8 cellular contexts compared by ENCODE assay signal in genomic region chr11:64036081-64037026, GRCh38. TPM values are rescaled to one million over a fixed set of nuclear protein-coding genes. Genes with fewer than 3 reads are reported as not detected.
DNase-seq lines count a peak whose midpoint lies in the region; ATAC-seq and TF ChIP-seq lines count a peak whose summit lies in the region.

No MANE protein-coding gene starts in this region.

- TF ChIP-seq CTCF in brain microvascular endothelial cell (IDR thresholded peaks at IDR 0.05; ENCODE audit: low read depth, low read length, missing control alignments) (no peak), left lung (IDR thresholded peaks at IDR 0.05) (no peak), thoracic aorta (IDR thresholded peaks at IDR 0.05) (no peak)

- H3K36me3 ChIP-seq in ACC112 (ENCODE audit: insufficient read depth, low read length), result no peaks in the 10 kb centered on the region
- no peaks in the 10 kb centered on the region for H3K36me3 ChIP-seq in HUES6 (ENCODE audit: control insufficient read depth, insufficient read depth, low read length)
- H3K36me3 ChIP-seq in brain microvascular endothelial cell (replicated peaks), result no peaks in the 10 kb centered on the region
- H3K36me3 ChIP-seq in left lung, result no peaks in the 10 kb centered on the region
- H3K36me3 ChIP-seq in thoracic aorta, result no peaks in the 10 kb centered on the region

- no peak overlapping the region for H2AFZ ChIP-seq in ACC112 (ENCODE audit: low read length, unreplicated experiment)

- H3K27me3 ChIP-seq in ACC112 (ENCODE audit: insufficient read depth, low read length) (peaks cover 16% of the 10 kb centered on the region), HUES6 (ENCODE audit: control insufficient read depth, insufficient read depth, low read length) (peaks cover 93% of the 10 kb centered on the region), brain microvascular endothelial cell (replicated peaks) (peaks cover 16% of the 10 kb centered on the region), left lung (peaks cover 36 to 71% of the 10 kb centered on the region in 2 donors), thoracic aorta (replicated peaks; ENCODE audit: insufficient read depth) (no peaks in the 10 kb centered on the region)

- peak overlapping the region; percentile 6 for H3K9ac ChIP-seq in HUES6 (ENCODE audit: low read length)

- H3K79me2 ChIP-seq in ACC112 (ENCODE audit: control insufficient read depth, insufficient read depth, low read length, unreplicated experiment), result no peaks in the 10 kb centered on the region

- peaks cover 5% of the 10 kb centered on the region for H3K4me1 ChIP-seq in ACC112 (ENCODE audit: control insufficient read depth, insufficient read depth, low read length, unreplicated experiment)
- peaks cover 13% of the 10 kb centered on the region for H3K4me1 ChIP-seq in HUES6 (ENCODE audit: control insufficient read depth, insufficient read depth, low read length)
- H3K4me1 ChIP-seq in left lung, result peaks cover 0 to 18% of the 10 kb centered on the region in 2 donors
- peaks cover 9 to 19% of the 10 kb centered on the region in 2 donors for H3K4me1 ChIP-seq in thoracic aorta (ENCODE audit: control insufficient read depth in 1 of 2, low read depth in 2 of 2)

- H3K9me3 ChIP-seq in HUES6 (ENCODE audit: control insufficient read depth, insufficient read depth, low read depth, low read length) (no peaks in the 10 kb centered on the region), left lung (no peaks in the 10 kb centered on the region), thoracic aorta (no peaks in the 10 kb centered on the region)

- H3K4me3 ChIP-seq in ACC112 (ENCODE audit: low read depth, low read length) (peak overlapping the region; percentile 73), HUES6 (ENCODE audit: low read depth, low read length) (peak overlapping the region; percentile 58), brain microvascular endothelial cell (ENCODE audit: low read depth, low read length) (peak overlapping the region; percentile 9), left lung (peak overlapping the region; percentile 5 to 24), thoracic aorta (peak overlapping the region; percentile 71)

- ATAC-seq in left lung, result peak; percentile 47
- no peak for ATAC-seq in thoracic aorta (ENCODE audit: insufficient number of reproducible peaks, low FRiP score, low read depth)
- ATAC-seq in HG03097 (IDR thresholded peaks at IDR 0.05; ENCODE audit: low FRiP score, unreplicated experiment), result no peak

- DNase-seq in brain microvascular endothelial cell (peak; percentile 11), left lung (no peak), thoracic aorta (ENCODE audit: low spot score) (no peak), GDM1 (lab: John Stamatoyannopoulos, UW) (no peak)
- DNase-seq in stimulated activated CD4-positive, alpha-beta T cell treated with anti-CD3 and anti-CD28 coated beads, Interleukin-1b, Interleukin-23, amount 100 ng/mL, for 48 hours, result no peak

- H3K27ac ChIP-seq in ACC112 (ENCODE audit: low read depth, low read length), result no peak overlapping the region
- no peak overlapping the region for H3K27ac ChIP-seq in HUES6 (ENCODE audit: low read depth, low read length)
- no peak overlapping the region for H3K27ac ChIP-seq in brain microvascular endothelial cell
- no peak overlapping the region for H3K27ac ChIP-seq in left lung
- no peak overlapping the region for H3K27ac ChIP-seq in thoracic aorta

- intact Hi-C loops in left lung (cut with DNase I), result no loop called here

- in situ Hi-C loops in brain microvascular endothelial cell (cut with HindIII; ENCODE audit: low pct_ligation_motif_present, low sequenced_read_pairs), result no loop called here

RNA-seq across cellular contexts. Expression of gene FLRT1, which starts 0.6 kb away (rescaled TPM):
- under 1 TPM; 0.15 to 0.18 TPM for total RNA-seq in left lung
- total RNA-seq in thoracic aorta, result under 1 TPM in 1 of 2 donors, not detected in 1; 0.41 TPM

RNA-seq across cellular contexts. Expression of gene OTUB1, which starts 50.1 kb away (rescaled TPM):
- total RNA-seq in left lung (10 to 100 TPM; 65.0 to 67.7 TPM), thoracic aorta (10 to 100 TPM; 37.7 to 85.6 TPM)

Comparison
In these comparisons a context has a peak if more than half of its experiments do, and no peak if none do; other contexts are left out.
1. H3K4me3 ChIP-seq: peak in every context shown above with its lines; median percentile 73 in ACC112; 71 in thoracic aorta; 58 in HUES6; 14 in left lung; 9 in brain microvascular endothelial cell.